Comparison of ENCODE assay signal across 19 cellular contexts in the genomic region with DNA sequence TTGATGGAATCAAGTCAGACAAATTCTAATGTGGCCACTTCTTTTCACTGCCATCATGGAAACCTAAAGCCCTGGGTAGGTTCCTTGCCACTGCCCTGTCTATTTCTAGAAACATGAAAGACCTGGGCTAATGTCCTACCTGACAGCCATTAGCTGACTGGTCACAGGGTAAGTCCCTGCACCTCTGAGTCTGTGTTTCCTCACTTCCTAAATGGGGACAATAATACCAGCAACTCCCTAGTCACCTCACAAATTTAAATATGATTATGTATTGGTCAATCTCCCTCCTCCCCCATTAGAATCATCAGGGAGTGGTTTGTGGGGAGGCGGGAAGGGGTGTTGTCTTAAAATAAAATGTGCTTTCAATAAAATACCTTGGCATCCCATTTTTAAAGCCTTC. TPM values are rescaled to one million over a fixed set of nuclear protein-coding genes. Genes with fewer than 3 reads are reported as not detected.
DNase-seq lines count a peak whose midpoint lies in the region; ATAC-seq and TF ChIP-seq lines count a peak whose summit lies in the region.
"Had no signal": no experiment of that assay in that cellular context is flagged by ENCODE, and none has a peak within 500 bp of the region (broad histone marks: within the 10 kb centered on the region; RNA-seq: fewer than 3 reads in every experiment).

No MANE protein-coding gene starts in this region.

- H3K4me1 ChIP-seq in DND-41 (ENCODE audit: insufficient read depth, low read length) = peaks cover 40% of the 10 kb centered on the region
- H3K4me1 ChIP-seq: BE2C had no signal

- no peak overlapping the region for H3K27ac ChIP-seq in DND-41 (ENCODE audit: low read length)
- H3K27ac ChIP-seq: SK-N-MC had no signal

- H3K27ac Mint-ChIP-seq in activated T-helper 17 cell treated with anti-CD3 and anti-CD28 coated beads, Interleukin-2, amount 50 U/mL, for 72 hours = no peak overlapping the region
- H3K27ac Mint-ChIP-seq in natural killer cell treated with Interleukin-12 subunit alpha and Interleukin-12 subunit beta and Interleukin-15 and Interleukin-18, amount 100 ng/mL, for 72 hours = no peak overlapping the region
- no peak overlapping the region for H3K27ac Mint-ChIP-seq in glutamatergic neuron (ENCODE audit: unreplicated experiment)
- H3K27ac Mint-ChIP-seq: activated T-cell treated with anti-CD3 and anti-CD28 coated beads, Interleukin-2, amount 50 U/mL, for 72 hours; stimulated activated naive CD8-positive, alpha-beta T cell treated with anti-CD3 and anti-CD28 coated beads, Interleukin-15, Interleukin-2, amounts not matched to agents 100 ng/mL and 50 ng/mL, for 24 hours had no signal

- H3K27me3 ChIP-seq in DND-41 (ENCODE audit: insufficient read depth, low read length, poor library complexity) = no peaks in the 10 kb centered on the region
- H3K27me3 ChIP-seq: BE2C, upper lobe of left lung had no signal

- H3K36me3 ChIP-seq in DND-41 (ENCODE audit: insufficient read depth, low read length) = peaks cover 8% of the 10 kb centered on the region; the same call in 1 of the 2 replicates
- H3K36me3 ChIP-seq: BE2C had no signal

- peak overlapping the region; percentile 21; the same call in 1 of the 2 replicates for H3K4me2 ChIP-seq in DND-41 (ENCODE audit: insufficient read depth, low read length)

- no peaks in the 10 kb centered on the region for H3K9me3 ChIP-seq in DND-41 (ENCODE audit: insufficient read depth, low read length, severe bottlenecking)
- H3K9me3 ChIP-seq: BE2C, upper lobe of left lung had no signal

- no peak overlapping the region for H2AFZ ChIP-seq in DND-41 (ENCODE audit: low read depth, low read length)

- H3K4me3 ChIP-seq in DND-41 (ENCODE audit: low read depth in 1 of 2, low read length in 2 of 2) = no peak overlapping the region
- H3K4me3 ChIP-seq: SK-N-MC had no signal

- H3K36me3 Mint-ChIP-seq in activated T-helper 17 cell treated with anti-CD3 and anti-CD28 coated beads, Interleukin-2, amount 50 U/mL, for 72 hours (ENCODE audit: low read depth) = peaks cover 15% of the 10 kb centered on the region
- no peaks in the 10 kb centered on the region for H3K36me3 Mint-ChIP-seq in natural killer cell treated with Interleukin-12 subunit alpha and Interleukin-12 subunit beta and Interleukin-15 and Interleukin-18, amount 100 ng/mL, for 72 hours
- H3K36me3 Mint-ChIP-seq in glutamatergic neuron (ENCODE audit: unreplicated experiment) = no peaks in the 10 kb centered on the region

- H3K4me1 Mint-ChIP-seq in activated T-helper 17 cell treated with anti-CD3 and anti-CD28 coated beads, Interleukin-2, amount 50 U/mL, for 72 hours = peaks cover 7% of the 10 kb centered on the region
- H3K4me1 Mint-ChIP-seq in natural killer cell treated with Interleukin-12 subunit alpha and Interleukin-12 subunit beta and Interleukin-15 and Interleukin-18, amount 100 ng/mL, for 72 hours (ENCODE audit: low read depth in 2 of 2) = peaks cover 36 to 40% of the 10 kb centered on the region in 2 donors
- peaks cover 3% of the 10 kb centered on the region for H3K4me1 Mint-ChIP-seq in glutamatergic neuron (ENCODE audit: low read depth, unreplicated experiment)

- H3K4me3 Mint-ChIP-seq in activated T-helper 17 cell treated with anti-CD3 and anti-CD28 coated beads, Interleukin-2, amount 50 U/mL, for 72 hours = no peak overlapping the region
- peak overlapping the region; percentile 30 for H3K4me3 Mint-ChIP-seq in natural killer cell treated with Interleukin-12 subunit alpha and Interleukin-12 subunit beta and Interleukin-15 and Interleukin-18, amount 100 ng/mL, for 72 hours
- no peak overlapping the region for H3K4me3 Mint-ChIP-seq in glutamatergic neuron (ENCODE audit: unreplicated experiment)

- H3K79me2 ChIP-seq in DND-41 (ENCODE audit: insufficient read depth, low read length) = 0 out of 2 replicates have a peak, but pooled peaks cover 7% of the 10 kb centered on the region

- no peaks in the 10 kb centered on the region for H4K20me1 ChIP-seq in DND-41 (ENCODE audit: insufficient read depth, low read length)

- no peaks in the 10 kb centered on the region for H3K27me3 Mint-ChIP-seq in activated T-helper 17 cell treated with anti-CD3 and anti-CD28 coated beads, Interleukin-2, amount 50 U/mL, for 72 hours
- no peaks in the 10 kb centered on the region for H3K27me3 Mint-ChIP-seq in natural killer cell treated with Interleukin-12 subunit alpha and Interleukin-12 subunit beta and Interleukin-15 and Interleukin-18, amount 100 ng/mL, for 72 hours
- H3K27me3 Mint-ChIP-seq in glutamatergic neuron (ENCODE audit: unreplicated experiment) = peaks cover 3% of the 10 kb centered on the region
- H3K27me3 Mint-ChIP-seq: stimulated activated naive CD8-positive, alpha-beta T cell treated with anti-CD3 and anti-CD28 coated beads, Interleukin-15, Interleukin-2, amounts not matched to agents 100 ng/mL and 50 ng/mL, for 24 hours had no signal

- TF ChIP-seq CTCF in DND-41 (IDR thresholded peaks at IDR 0.05; ENCODE audit: borderline replicate concordance, extremely low read depth, low read length, poor library complexity, severe bottlenecking) (no peak), glutamatergic neuron (IDR thresholded peaks at IDR 0.05; ENCODE audit: partially characterized antibody, unreplicated experiment) (no peak), GM10266 (IDR thresholded peaks at IDR 0.05; ENCODE audit: control insufficient read depth, insufficient read depth, low read depth, missing control alignments) (no peak)

- no peak for DNase-seq in DND-41
- DNase-seq in MV-4-11 (lab: John Stamatoyannopoulos, UW) = peak; percentile 37
- DNase-seq in natural killer cell treated with Interleukin-12 subunit alpha and Interleukin-12 subunit beta and Interleukin-15 and Interleukin-18, amount 100 ng/mL, for 72 hours (ENCODE audit: low spot score) = no peak
- DNase-seq in UCSD-AML1 (lab: John Stamatoyannopoulos, UW; ENCODE audit: unreplicated experiment) = no peak
- no peak for DNase-seq in glutamatergic neuron
- no peak for DNase-seq in GM10266 (ENCODE audit: extremely low spot score)
- DNase-seq: activated T-cell treated with anti-CD3 and anti-CD28 coated beads, Interleukin-2, amount 50 U/mL, for 72 hours; BE2C; hippocampal formation; KG1; kidney; NCI-H1694; PC-3; upper lobe of left lung had no signal

- ATAC-seq in DND-41 (ENCODE audit: insufficient read depth, low read depth) (no peak), HG03442 (IDR thresholded peaks at IDR 0.05; ENCODE audit: unreplicated experiment) (no peak)
- ATAC-seq in activated T-helper 17 cell treated with anti-CD3 and anti-CD28 coated beads, Interleukin-2, amount 50 U/mL, for 72 hours (replicated peaks) = peak; percentile 10
- no peak for ATAC-seq in natural killer cell treated with Interleukin-12 subunit alpha and Interleukin-12 subunit beta and Interleukin-15 and Interleukin-18, amount 100 ng/mL, for 72 hours
- ATAC-seq: activated T-cell treated with anti-CD3 and anti-CD28 coated beads, Interleukin-2, amount 50 U/mL, for 72 hours; PC-3 had no signal

- H3K9ac ChIP-seq in DND-41 (ENCODE audit: low read depth, low read length) = no peak overlapping the region

- H3K9me3 Mint-ChIP-seq in activated T-helper 17 cell treated with anti-CD3 and anti-CD28 coated beads, Interleukin-2, amount 50 U/mL, for 72 hours = no peaks in the 10 kb centered on the region
- H3K9me3 Mint-ChIP-seq in natural killer cell treated with Interleukin-12 subunit alpha and Interleukin-12 subunit beta and Interleukin-15 and Interleukin-18, amount 100 ng/mL, for 72 hours = no peaks in the 10 kb centered on the region
- peaks cover 7% of the 10 kb centered on the region for H3K9me3 Mint-ChIP-seq in glutamatergic neuron (ENCODE audit: unreplicated experiment)
- H3K9me3 Mint-ChIP-seq: activated T-cell treated with anti-CD3 and anti-CD28 coated beads, Interleukin-2, amount 50 U/mL, for 72 hours; stimulated activated naive CD8-positive, alpha-beta T cell treated with anti-CD3 and anti-CD28 coated beads, Interleukin-15, Interleukin-2, amounts not matched to agents 100 ng/mL and 50 ng/mL, for 24 hours had no signal

RNA-seq across cellular contexts. Expression of gene CREG1, which starts 2.2 kb away (rescaled TPM):
- total RNA-seq in activated T-helper 17 cell treated with anti-CD3 and anti-CD28 coated beads, Interleukin-2, amount 50 U/mL, for 72 hours = 10 to 100 TPM; 10.8 to 13.2 TPM
- 10 to 100 TPM; 15.8 to 16.2 TPM for total RNA-seq in natural killer cell treated with Interleukin-12 subunit alpha and Interleukin-12 subunit beta and Interleukin-15 and Interleukin-18, amount 100 ng/mL, for 72 hours
- 2.5 TPM for total RNA-seq in glutamatergic neuron (ENCODE audit: unreplicated experiment)

RNA-seq across cellular contexts. Expression of gene CD247, which starts 33.0 kb away (rescaled TPM):
- total RNA-seq in activated T-helper 17 cell treated with anti-CD3 and anti-CD28 coated beads, Interleukin-2, amount 50 U/mL, for 72 hours = 100 to 1,000 TPM; 168 to 217 TPM
- 100 to 1,000 TPM; 169 to 384 TPM for total RNA-seq in natural killer cell treated with Interleukin-12 subunit alpha and Interleukin-12 subunit beta and Interleukin-15 and Interleukin-18, amount 100 ng/mL, for 72 hours
- total RNA-seq in glutamatergic neuron (ENCODE audit: unreplicated experiment) = not detected
- total RNA-seq: H4, PC-3 had no signal

Comparison
In these comparisons a context has a peak if more than half of its experiments do, and no peak if none do; other contexts are left out.
1. RNA of gene CD247, which starts 33.0 kb away (total RNA-seq): 169 to 384 TPM in natural killer cell treated with Interleukin-12 subunit alpha and Interleukin-12 subunit beta and Interleukin-15 and Interleukin-18, amount 100 ng/mL, for 72 hours and 168 to 217 TPM in activated T-helper 17 cell treated with anti-CD3 and anti-CD28 coated beads, Interleukin-2, amount 50 U/mL, for 72 hours; not detected in glutamatergic neuron (single experiment); every median in the first group is over 100 times any median in the second.